In genomic region chr4:61837395-61837794, GRCh38 we compare ENCODE assay signal across 22 cellular contexts.
"Had no signal": no experiment of that assay in that cellular context is flagged by ENCODE, and none has a peak within 500 bp of the region (broad histone marks: within the 10 kb centered on the region; RNA-seq: fewer than 3 reads in every experiment).

No MANE protein-coding gene starts in this region.

- H3K36me3 ChIP-seq: heart left ventricle, right atrium auricular region, sigmoid colon, tibial nerve, upper lobe of right lung, vagina had no signal

- DNase-seq: dermis blood vessel endothelial cell; heart left ventricle; hippocampal formation; kidney glomerular epithelial cell; mammary epithelial cell; mucosa of descending colon; naive thymus-derived CD8-positive, alpha-beta T cell; posterior cingulate gyrus; sigmoid colon; stimulated activated CD4-positive, alpha-beta T cell treated with anti-CD3 and anti-CD28 coated beads, Interleukin-2, amount 100 ng/mL, for 24 hours; stimulated activated CD4-positive, alpha-beta T cell treated with anti-CD3 and anti-CD28 coated beads, Interleukin-4, amount 100 ng/mL, for 4 hours; stimulated activated naive B cell treated with anti-CD40 and anti-IgM and Interleukin-4, amounts not matched to agents 10 μg/mL and 1 μg/mL and 100 μg/mL, for 72 hours; stimulated activated naive CD8-positive, alpha-beta T cell treated with anti-CD3 and anti-CD28 coated beads, Interleukin-15, amount 100 ng/mL, for 72 hours; testis; upper lobe of right lung had no signal

- H3K4me3 ChIP-seq: heart left ventricle, mucosa of descending colon, right atrium auricular region, sigmoid colon, skin epidermis, testis, tibial nerve, upper lobe of right lung, vagina had no signal

- H3K27me3 Mint-ChIP-seq: naive thymus-derived CD8-positive, alpha-beta T cell; stimulated activated naive B cell treated with anti-CD40 and anti-IgM and Interleukin-4, amounts not matched to agents 10 μg/mL and 1 μg/mL and 100 μg/mL, for 72 hours; stimulated activated naive CD8-positive, alpha-beta T cell treated with anti-CD3 and anti-CD28 coated beads, Interleukin-15, amount 100 ng/mL, for 72 hours had no signal

- H3K9me3 ChIP-seq: heart left ventricle, mucosa of descending colon, right atrium auricular region, sigmoid colon, testis, tibial nerve, upper lobe of right lung, vagina had no signal

- H3K4me1 Mint-ChIP-seq: stimulated activated naive B cell treated with anti-CD40 and anti-IgM and Interleukin-4, amounts not matched to agents 10 μg/mL and 1 μg/mL and 100 μg/mL, for 72 hours; stimulated activated naive CD8-positive, alpha-beta T cell treated with anti-CD3 and anti-CD28 coated beads, Interleukin-15, amount 100 ng/mL, for 72 hours had no signal

- H3K27me3 ChIP-seq: heart left ventricle, right atrium auricular region, sigmoid colon, testis, tibial nerve, upper lobe of right lung, vagina had no signal

- FAIRE-seq: frontal cortex, islet of Langerhans had no signal

- H3K4me3 Mint-ChIP-seq: naive thymus-derived CD8-positive, alpha-beta T cell; stimulated activated naive B cell treated with anti-CD40 and anti-IgM and Interleukin-4, amounts not matched to agents 10 μg/mL and 1 μg/mL and 100 μg/mL, for 72 hours; stimulated activated naive CD8-positive, alpha-beta T cell treated with anti-CD3 and anti-CD28 coated beads, Interleukin-15, amount 100 ng/mL, for 72 hours had no signal

- H3K27ac Mint-ChIP-seq: naive thymus-derived CD8-positive, alpha-beta T cell; stimulated activated naive B cell treated with anti-CD40 and anti-IgM and Interleukin-4, amounts not matched to agents 10 μg/mL and 1 μg/mL and 100 μg/mL, for 72 hours; stimulated activated naive CD8-positive, alpha-beta T cell treated with anti-CD3 and anti-CD28 coated beads, Interleukin-15, amount 100 ng/mL, for 72 hours had no signal

- H3K4me1 ChIP-seq: heart left ventricle, right atrium auricular region, sigmoid colon, testis, tibial nerve, upper lobe of right lung, vagina had no signal

- H3K27ac ChIP-seq: heart left ventricle, right atrium auricular region, sigmoid colon, skin epidermis, testis, tibial nerve, upper lobe of right lung, vagina had no signal

- H3K36me3 Mint-ChIP-seq: naive thymus-derived CD8-positive, alpha-beta T cell; stimulated activated naive B cell treated with anti-CD40 and anti-IgM and Interleukin-4, amounts not matched to agents 10 μg/mL and 1 μg/mL and 100 μg/mL, for 72 hours had no signal

- ATAC-seq: esophagus mucosa; heart left ventricle; mucosa of descending colon; naive thymus-derived CD8-positive, alpha-beta T cell; stimulated activated naive B cell treated with anti-CD40 and anti-IgM and Interleukin-4, amounts not matched to agents 10 μg/mL and 1 μg/mL and 100 μg/mL, for 72 hours; stimulated activated naive CD8-positive, alpha-beta T cell treated with anti-CD3 and anti-CD28 coated beads, Interleukin-15, amount 100 ng/mL, for 72 hours; upper lobe of right lung had no signal
